ENCODE assay signal across 8 cellular contexts in genomic region chr11:131688056-131688693, GRCh38.
A peak's percentile ranks its signal among the peaks of the same experiment; 100 is the strongest.
DNase-seq lines count a peak whose midpoint lies in the region; ATAC-seq and TF ChIP-seq lines count a peak whose summit lies in the region.

No MANE protein-coding gene starts in this region.

- TF ChIP-seq CTCF in DND-41 (IDR thresholded peaks at IDR 0.05; ENCODE audit: borderline replicate concordance, extremely low read depth, low read length, poor library complexity, severe bottlenecking) (peak; percentile 85), esophagus squamous epithelium (IDR thresholded peaks at IDR 0.05) (peak in 5 of 6 experiments; percentile 44 to 80 (median 66)), neural crest cell (conservative IDR thresholded peaks at IDR 0.05) (peak; percentile 86)

- H3K9me3 ChIP-seq in DND-41 (ENCODE audit: insufficient read depth, low read length, severe bottlenecking) (no peaks in the 10 kb centered on the region), esophagus squamous epithelium (no peaks in the 10 kb centered on the region)

- peaks cover 9% of the 10 kb centered on the region for H3K4me1 ChIP-seq in DND-41 (ENCODE audit: insufficient read depth, low read length)
- peaks cover 0 to 17% (median 5%) of the 10 kb centered on the region in 3 donors for H3K4me1 ChIP-seq in esophagus squamous epithelium

- H3K4me2 ChIP-seq in DND-41 (ENCODE audit: insufficient read depth, low read length): peak overlapping the region; percentile 42

- 0 to 18% methylated on average over 2 to 15 of the region's 34 CpGs for WGBS in esophagus squamous epithelium, 2 donors

- ATAC-seq in DND-41 (ENCODE audit: insufficient read depth, low read depth) (peak; percentile 92), GM19324 (IDR thresholded peaks at IDR 0.05; ENCODE audit: low FRiP score, unreplicated experiment) (peak; percentile 62), HG03565 (IDR thresholded peaks at IDR 0.05; ENCODE audit: unreplicated experiment) (peak; percentile 69), SK-N-SH treated with all-trans-retinoic acid at 6 μM for 48 hours (peak; percentile 83), HG02763 (IDR thresholded peaks at IDR 0.05; ENCODE audit: unreplicated experiment) (no peak)
- ATAC-seq in effector memory CD8-positive, alpha-beta T cell (replicated peaks): no peak

- H3K4me1 Mint-ChIP-seq in neural crest cell: peaks cover 21% of the 10 kb centered on the region
- H3K4me1 Mint-ChIP-seq in effector memory CD8-positive, alpha-beta T cell (ENCODE audit: low read depth in 2 of 2): peaks cover 0 to 3% of the 10 kb centered on the region in 2 donors

- H3K36me3 Mint-ChIP-seq in neural crest cell (ENCODE audit: low read depth): no peaks in the 10 kb centered on the region
- no peaks in the 10 kb centered on the region for H3K36me3 Mint-ChIP-seq in effector memory CD8-positive, alpha-beta T cell (ENCODE audit: insufficient read depth)

- no peak overlapping the region for H3K4me3 ChIP-seq in DND-41 (ENCODE audit: low read depth in 1 of 2, low read length in 2 of 2)
- H3K4me3 ChIP-seq in esophagus squamous epithelium: peak overlapping the region in 2 of 4 donors; percentile 4 to 34

- H3K27ac Mint-ChIP-seq in neural crest cell (ENCODE audit: unreplicated experiment): no peak overlapping the region
- no peak overlapping the region for H3K27ac Mint-ChIP-seq in effector memory CD8-positive, alpha-beta T cell

- H3K27me3 ChIP-seq in DND-41 (ENCODE audit: insufficient read depth, low read length, poor library complexity) (peaks cover 18% of the 10 kb centered on the region), esophagus squamous epithelium (peaks cover 0 to 82% (median 0%) of the 10 kb centered on the region in 4 donors)

- no peak overlapping the region for H3K9ac ChIP-seq in DND-41 (ENCODE audit: low read depth, low read length)

- peak overlapping the region; percentile 33; the same call in 1 of the 2 replicates for H2AFZ ChIP-seq in DND-41 (ENCODE audit: low read depth, low read length)

- H3K27ac ChIP-seq in DND-41 (ENCODE audit: low read length) (no peak overlapping the region), esophagus squamous epithelium (no peak overlapping the region)

- no peaks in the 10 kb centered on the region for H3K36me3 ChIP-seq in DND-41 (ENCODE audit: insufficient read depth, low read length)
- H3K36me3 ChIP-seq in esophagus squamous epithelium: no peaks in the 10 kb centered on the region

- no peak for TF ChIP-seq POLR2A in esophagus squamous epithelium (IDR thresholded peaks at IDR 0.05)

- no peaks in the 10 kb centered on the region for H3K9me3 Mint-ChIP-seq in neural crest cell
- peaks cover 0 to 6% of the 10 kb centered on the region in 2 donors for H3K9me3 Mint-ChIP-seq in effector memory CD8-positive, alpha-beta T cell

- H3K27me3 Mint-ChIP-seq in neural crest cell (ENCODE audit: low read depth): peaks cover 20% of the 10 kb centered on the region
- peaks cover 6 to 12% of the 10 kb centered on the region in 2 donors for H3K27me3 Mint-ChIP-seq in effector memory CD8-positive, alpha-beta T cell

- no peak overlapping the region for H3K4me3 Mint-ChIP-seq in neural crest cell
- no peak overlapping the region for H3K4me3 Mint-ChIP-seq in effector memory CD8-positive, alpha-beta T cell

- no peaks in the 10 kb centered on the region for H3K79me2 ChIP-seq in DND-41 (ENCODE audit: insufficient read depth, low read length)

- intact Hi-C loops in esophagus squamous epithelium (cut with DNase I): no loop called here

- H4K20me1 ChIP-seq in DND-41 (ENCODE audit: insufficient read depth, low read length): no peaks in the 10 kb centered on the region

- DNase-seq in DND-41 (peak; percentile 67), esophagus squamous epithelium (lab: John Stamatoyannopoulos, UW) (no peak), neural crest cell (ENCODE audit: low read depth, low spot score) (peak; percentile 69)
- no peak for DNase-seq in effector memory CD8-positive, alpha-beta T cell

TF ChIP-seq in SK-N-SH treated with all-trans-retinoic acid at 6 μM for 48 hours, 23 proteins besides CTCF, POLR2A, EP300 and RAD21:
- TF ChIP-seq GLIS3 (CRISPR knock-in tag; IDR thresholded peaks at IDR 0.05) (no peak), OSR1 (CRISPR knock-in tag; IDR thresholded peaks at IDR 0.05) (no peak), ESRRG (CRISPR knock-in tag; IDR thresholded peaks at IDR 0.05) (no peak), ISL1 (CRISPR knock-in tag; IDR thresholded peaks at IDR 0.05) (no peak), ZNF565 (CRISPR knock-in tag; conservative IDR thresholded peaks at IDR 0.05; ENCODE audit: low read depth) (no peak), TSHZ2 (CRISPR knock-in tag; IDR thresholded peaks at IDR 0.05) (no peak), PPARA (CRISPR knock-in tag; IDR thresholded peaks at IDR 0.05; ENCODE audit: borderline replicate concordance) (no peak), CSRNP3 (CRISPR knock-in tag; IDR thresholded peaks at IDR 0.05) (no peak)

Comparison
In these comparisons a context has a peak if more than half of its experiments do, and no peak if none do; other contexts are left out.
1. ATAC-seq: peak in DND-41 (single experiment), GM19324 (single experiment), HG03565 (single experiment) and SK-N-SH treated with all-trans-retinoic acid at 6 μM for 48 hours (single experiment); none in effector memory CD8-positive, alpha-beta T cell (single experiment) and HG02763 (single experiment).
2. DNase-seq: peak in DND-41 (single experiment) and neural crest cell (single experiment); none in esophagus squamous epithelium (single experiment) and effector memory CD8-positive, alpha-beta T cell (0 of 3).
3. Peak in every context shown above with its lines, with median percentiles within 50 percentile points of each other: CTCF ChIP-seq.